Comparison of ENCODE assay signal across 16 cellular contexts in the genomic region with DNA sequence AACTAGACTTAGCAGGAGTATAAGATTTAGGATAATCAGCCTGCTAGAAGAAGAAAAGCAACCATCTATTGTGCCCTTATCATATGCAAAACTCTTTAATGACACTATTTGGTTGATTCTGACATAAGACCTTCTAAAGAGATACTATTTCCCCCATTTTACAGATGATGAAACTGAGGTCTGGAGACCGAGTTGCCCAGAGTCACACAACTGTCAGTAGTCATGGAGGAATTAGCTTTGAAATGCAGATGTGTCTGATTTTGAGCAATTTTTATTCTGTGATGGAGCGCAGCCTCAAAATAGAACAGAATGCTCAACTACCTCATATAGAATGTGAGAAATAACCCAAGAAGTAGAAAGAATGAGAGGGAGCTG.
DNase-seq lines count a peak whose midpoint lies in the region; ATAC-seq, FAIRE-seq and TF ChIP-seq lines count a peak whose summit lies in the region.
"Had no signal": no experiment of that assay in that cellular context is flagged by ENCODE, and none has a peak within 500 bp of the region (broad histone marks: within the 10 kb centered on the region; RNA-seq: fewer than 3 reads in every experiment).

No MANE protein-coding gene starts in this region.

- CTCF ChIA-PET in MCF 10A (lab: Yijun Ruan, JAX): interaction anchor here (0.6 to 13.7 kb wide), 4 partner anchors 9 to 591 kb away, joined by 3 to 222 read pairs (median 10); no protein-coding TSS in a partner anchor
- CTCF ChIA-PET in CD4-positive, alpha-beta memory T cell (lab: Charles Lee; ENCODE audit: partially characterized antibody): interaction anchor here (1.3 to 10.8 kb wide), 4 partner anchors 14 to 362 kb away, joined by 3 to 193 read pairs (median 35); no protein-coding TSS in a partner anchor
- CTCF ChIA-PET in K562 (lab: Yijun Ruan, JAX; ENCODE audit: low intra/inter-chr PET ratio): interaction anchor here (0.9 to 5.5 kb wide), 3 partner anchors 12 to 362 kb away, joined by 3 to 89 read pairs (median 3); no protein-coding TSS in a partner anchor

- H3K9ac ChIP-seq in K562 (ENCODE audit: insufficient read depth in 1 of 2, low read depth in 2 of 2, low read length in 2 of 2) (no peak overlapping the region; a peak in 1 of 4 replicates), endodermal cell (ENCODE audit: extremely low read depth, low read length, poor library complexity, severe bottlenecking) (no peak overlapping the region)

- TF ChIP-seq CTCF in MCF 10A (IDR thresholded peaks at IDR 0.05; ENCODE audit: unreplicated experiment) (no peak), breast epithelium (IDR thresholded peaks at IDR 0.05) (no peak), K562 (IDR thresholded peaks at IDR 0.05 in 2 of 3, conservative IDR thresholded peaks at IDR 0.05 in 1 of 3; ENCODE audit: insufficient read depth in 2 of 3, low read depth in 1 of 3, low read length in 3 of 3) (no peak), endodermal cell (conservative IDR thresholded peaks at IDR 0.05) (no peak)

- intact Hi-C loops in MCF 10A (cut with micrococcal nuclease): no loop called here
- intact Hi-C loops in breast epithelium (cut with DNase I; ENCODE audit: low total_unique reads): loop anchor here (5.0 kb wide), 1 partner anchor 365 kb away; no protein-coding TSS in a partner anchor
- intact Hi-C loops in CD4-positive, alpha-beta memory T cell (cut with micrococcal nuclease): loop anchor here (5.0 kb wide), 2 partner anchors 35 to 560 kb away; partner anchors contain the start of gene TTF2
- intact Hi-C loops in K562 (cut with micrococcal nuclease): loop anchor here (10.0 kb wide), 1 partner anchor 553 kb away; no protein-coding TSS in a partner anchor

- in situ Hi-C loops in K562 (cut with MboI): loop anchor here (10.0 kb wide), 1 partner anchor 697 kb away; no protein-coding TSS in a partner anchor

- POLR2A ChIA-PET in MCF 10A (lab: Yijun Ruan, JAX) (interaction anchor here (0.9 kb wide), 1 partner anchor 125 kb away, joined by 3 read pairs; no protein-coding TSS in a partner anchor), K562 (lab: Yijun Ruan, JAX) (interaction anchor here (1.0 to 2.0 kb wide), 2 partner anchors 13 to 362 kb away, joined by 4 to 7 read pairs; no protein-coding TSS in a partner anchor)
- POLR2A ChIA-PET in CD4-positive, alpha-beta memory T cell (lab: Charles Lee; ENCODE audit: partially characterized antibody): interaction anchor here (8.8 kb wide), 1 partner anchor 13 kb away, joined by 117 read pairs; no protein-coding TSS in a partner anchor

- H3K9me3 Mint-ChIP-seq in MCF 10A (ENCODE audit: unreplicated experiment) (no peaks in the 10 kb centered on the region), endodermal cell (no peaks in the 10 kb centered on the region)
- peaks cover 0 to 2% (median 0%) of the 10 kb centered on the region in 8 donors for H3K9me3 Mint-ChIP-seq in CD4-positive, alpha-beta memory T cell
- H3K9me3 Mint-ChIP-seq in natural killer cell treated with Interleukin-12 subunit alpha and Interleukin-12 subunit beta and Interleukin-15 and Interleukin-18, amount 100 ng/mL, for 72 hours: no peaks in the 10 kb centered on the region

- no peaks in the 10 kb centered on the region for H3K36me3 Mint-ChIP-seq in MCF 10A (ENCODE audit: insufficient read depth, unreplicated experiment)
- H3K36me3 Mint-ChIP-seq in CD4-positive, alpha-beta memory T cell: no peaks in the 10 kb centered on the region
- no peaks in the 10 kb centered on the region for H3K36me3 Mint-ChIP-seq in natural killer cell treated with Interleukin-12 subunit alpha and Interleukin-12 subunit beta and Interleukin-15 and Interleukin-18, amount 100 ng/mL, for 72 hours
- H3K36me3 Mint-ChIP-seq in endodermal cell (ENCODE audit: low read depth): no peaks in the 10 kb centered on the region

- TF ChIP-seq EP300 in K562 (IDR thresholded peaks at IDR 0.05; ENCODE audit: low read length): no peak

- BruUV-seq in MCF 10A (replicated peaks; lab: Mats Ljungman, UMichigan): no TSS peak
- BruUV-seq in K562 (replicated peaks; lab: Mats Ljungman, UMichigan): no TSS peak

- TF ChIP-seq POLR2A in breast epithelium (IDR thresholded peaks at IDR 0.05) (no peak), K562 (conservative IDR thresholded peaks at IDR 0.05) (no peak)

- 81% methylated on average over 2 of the region's 2 CpGs for WGBS in K562 (ENCODE audit: insufficient coverage, low coverage, missing lambda C conversion rate)
- WGBS in endodermal cell (ENCODE audit: insufficient coverage in 1 of 2, insufficient read length in 1 of 2), 2 experiments: 90 to 100% methylated on average over 1 to 2 of the region's 2 CpGs

- FAIRE-seq in K562 (lab: Jason Lieb, UNC): no peak

- H3K27me3 ChIP-seq in breast epithelium (no peaks in the 10 kb centered on the region), K562 (ENCODE audit: control insufficient read depth in 2 of 2, insufficient read depth in 2 of 2, low read length in 2 of 2) (no peaks in the 10 kb centered on the region), endodermal cell (ENCODE audit: control insufficient read depth, insufficient read depth, low read length, poor library complexity, severe bottlenecking) (no peaks in the 10 kb centered on the region)
- H3K27me3 ChIP-seq in CD4-positive, alpha-beta memory T cell (ENCODE audit: insufficient read depth, low read length): no peaks in the 10 kb centered on the region

- H3K4me1 ChIP-seq in breast epithelium (no peaks in the 10 kb centered on the region), K562 (replicated peaks in 1 of 2; ENCODE audit: control insufficient read depth in 2 of 2, insufficient read depth in 2 of 2, low read length in 2 of 2) (peaks cover 43 to 75% of the 10 kb centered on the region in 2 experiments), endodermal cell (ENCODE audit: control insufficient read depth, insufficient read depth, low read length) (peaks cover 4% of the 10 kb centered on the region)
- H3K4me1 ChIP-seq in CD4-positive, alpha-beta memory T cell (ENCODE audit: insufficient read depth, low read length): peaks cover 60% of the 10 kb centered on the region

- H3K9me1 ChIP-seq in K562 (ENCODE audit: control insufficient read depth, insufficient read depth, low read length): no peaks in the 10 kb centered on the region

- H3K4me3 Mint-ChIP-seq in MCF 10A (ENCODE audit: unreplicated experiment): no peak overlapping the region
- H3K4me3 Mint-ChIP-seq in CD4-positive, alpha-beta memory T cell: no peak overlapping the region
- H3K4me3 Mint-ChIP-seq in natural killer cell treated with Interleukin-12 subunit alpha and Interleukin-12 subunit beta and Interleukin-15 and Interleukin-18, amount 100 ng/mL, for 72 hours: peak overlapping the region; percentile 88
- no peak overlapping the region for H3K4me3 Mint-ChIP-seq in endodermal cell

- ATAC-seq in K562 (no peak), HG03135 (IDR thresholded peaks at IDR 0.05; ENCODE audit: unreplicated experiment) (no peak)
- ATAC-seq in natural killer cell treated with Interleukin-12 subunit alpha and Interleukin-12 subunit beta and Interleukin-15 and Interleukin-18, amount 100 ng/mL, for 72 hours: no peak

- H2AFZ ChIP-seq in K562 (ENCODE audit: low read depth, low read length): no peak overlapping the region

- H3K27ac ChIP-seq in breast epithelium: no peak overlapping the region
- H3K27ac ChIP-seq in CD4-positive, alpha-beta memory T cell (ENCODE audit: low read depth, low read length): no peak overlapping the region
- no peak overlapping the region; the same call in 2 of the 3 replicates for H3K27ac ChIP-seq in K562 (ENCODE audit: extremely low read depth, low read depth, low read length)
- H3K27ac ChIP-seq in endodermal cell (ENCODE audit: low read depth, low read length): no peak overlapping the region

- H3K4me1 Mint-ChIP-seq in MCF 10A (ENCODE audit: insufficient read depth, unreplicated experiment) (peaks cover 10% of the 10 kb centered on the region), endodermal cell (peaks cover 3% of the 10 kb centered on the region)
- H3K4me1 Mint-ChIP-seq in CD4-positive, alpha-beta memory T cell: peaks cover 34 to 79% (median 49%) of the 10 kb centered on the region in 4 donors
- H3K4me1 Mint-ChIP-seq in natural killer cell treated with Interleukin-12 subunit alpha and Interleukin-12 subunit beta and Interleukin-15 and Interleukin-18, amount 100 ng/mL, for 72 hours (ENCODE audit: low read depth in 2 of 2): peaks cover 74 to 79% of the 10 kb centered on the region in 2 donors

- H3K27me3 Mint-ChIP-seq in MCF 10A (ENCODE audit: insufficient read depth, unreplicated experiment) (no peaks in the 10 kb centered on the region), endodermal cell (ENCODE audit: insufficient read depth) (no peaks in the 10 kb centered on the region)
- no peaks in the 10 kb centered on the region for H3K27me3 Mint-ChIP-seq in CD4-positive, alpha-beta memory T cell
- no peaks in the 10 kb centered on the region for H3K27me3 Mint-ChIP-seq in natural killer cell treated with Interleukin-12 subunit alpha and Interleukin-12 subunit beta and Interleukin-15 and Interleukin-18, amount 100 ng/mL, for 72 hours

- TF ChIP-seq RAD21 in K562 (CRISPR knock-in tag; conservative IDR thresholded peaks at IDR 0.05 in 1 of 2, IDR thresholded peaks at IDR 0.05 in 1 of 2): no peak

- H3K79me2 ChIP-seq in K562 (ENCODE audit: control insufficient read depth, insufficient read depth, low read length): no peaks in the 10 kb centered on the region

- DNase-seq in MCF 10A (ENCODE audit: unreplicated experiment) (no peak), breast epithelium (ENCODE audit: low spot score in 2 of 2) (no peak), K562 (ENCODE audit: extremely low read depth in 1 of 4, low spot score in 3 of 4) (no peak), endodermal cell (no peak)
- DNase-seq in CD4-positive, alpha-beta memory T cell: no peak
- no peak for DNase-seq in natural killer cell treated with Interleukin-12 subunit alpha and Interleukin-12 subunit beta and Interleukin-15 and Interleukin-18, amount 100 ng/mL, for 72 hours (ENCODE audit: low spot score)
- DNase-seq in activated effector memory CD4-positive, alpha-beta T cell treated with anti-CD3 and anti-CD28 coated beads, Interleukin-2, amount 50 U/mL, for 16 hours: no peak
- DNase-seq: AML-193, Caco-2, DMS 273 treated with DMSO at 0.1 percent for 48 hours, DMS79 treated with DMSO at 0.1 percent for 48 hours, MV-4-11, NCI-H1694, NCI-H446 treated with DMSO at 0.1 percent for 48 hours, NCI-H526 treated with DMSO at 0.1 percent for 48 hours had no signal

- H4K20me1 ChIP-seq in K562 (replicated peaks; ENCODE audit: control insufficient read depth, insufficient read depth, low read length): no peaks in the 10 kb centered on the region

- H3K4me3 ChIP-seq in breast epithelium (no peak overlapping the region), K562 (no peak overlapping the region), endodermal cell (ENCODE audit: low read length) (no peak overlapping the region)
- H3K4me3 ChIP-seq in CD4-positive, alpha-beta memory T cell (ENCODE audit: low read length in 2 of 2): no peak overlapping the region

- H3K36me3 ChIP-seq in breast epithelium (no peaks in the 10 kb centered on the region), K562 (ENCODE audit: control insufficient read depth, insufficient read depth, low read length) (no peaks in the 10 kb centered on the region), endodermal cell (ENCODE audit: control insufficient read depth, insufficient read depth, low read length) (no peaks in the 10 kb centered on the region)
- no peaks in the 10 kb centered on the region for H3K36me3 ChIP-seq in CD4-positive, alpha-beta memory T cell (ENCODE audit: insufficient read depth, low read length)

- H3K27ac Mint-ChIP-seq in MCF 10A (ENCODE audit: low read depth, unreplicated experiment) (peak overlapping the region; percentile 52), endodermal cell (no peak overlapping the region)
- H3K27ac Mint-ChIP-seq in CD4-positive, alpha-beta memory T cell: peak overlapping the region; percentile 44 to 98 (median 94)
- H3K27ac Mint-ChIP-seq in natural killer cell treated with Interleukin-12 subunit alpha and Interleukin-12 subunit beta and Interleukin-15 and Interleukin-18, amount 100 ng/mL, for 72 hours: peak overlapping the region; percentile 97 to 99

- no peak overlapping the region; the same call in 1 of the 2 replicates for H3K4me2 ChIP-seq in K562 (ENCODE audit: insufficient read depth, low read length)

- H3K9me3 ChIP-seq in breast epithelium (no peaks in the 10 kb centered on the region), K562 (replicated peaks; ENCODE audit: control insufficient read depth, insufficient read depth, low read depth, low read length) (no peaks in the 10 kb centered on the region; the same call in 1 of the 2 replicates), endodermal cell (ENCODE audit: control insufficient read depth, low read length) (no peaks in the 10 kb centered on the region)
- H3K9me3 ChIP-seq in CD4-positive, alpha-beta memory T cell (ENCODE audit: control insufficient read depth in 1 of 2, low read length in 2 of 2): no peaks in the 10 kb centered on the region
- H3K9me3 ChIP-seq: Caco-2 had no signal
